Comparison of ENCODE assay signal across 8 cellular contexts in genomic region chr13:21297452-21297851, GRCh38.
DNase-seq lines count a peak whose midpoint lies in the region; ATAC-seq and TF ChIP-seq lines count a peak whose summit lies in the region.

No MANE protein-coding gene starts in this region.

- peak; percentile 25 to 50 for DNase-seq in NCI-H524 (lab: John Stamatoyannopoulos, UW)
- DNase-seq in NCI-H524 treated with DMSO at 0.1 percent for 48 hours (lab: John Stamatoyannopoulos, UW): no peak
- peak; percentile 19 for DNase-seq in NCI-H345 (lab: John Stamatoyannopoulos, UW)
- DNase-seq in neural crest cell (ENCODE audit: low read depth, low spot score): no peak
- no peak for DNase-seq in HPDE6-E6E7 (ENCODE audit: extremely low spot score)
- DNase-seq in HT-29 (ENCODE audit: low spot score): no peak

- no peak for TF ChIP-seq CTCF in neural crest cell (conservative IDR thresholded peaks at IDR 0.05)

- H3K27me3 Mint-ChIP-seq in neural crest cell (ENCODE audit: low read depth): no peaks in the 10 kb centered on the region

- peak overlapping the region; percentile 88 for H3K27ac ChIP-seq in cingulate gyrus (ENCODE audit: low read depth, low read length)

- peaks cover 19% of the 10 kb centered on the region for H3K4me1 Mint-ChIP-seq in neural crest cell

- H3K27ac Mint-ChIP-seq in neural crest cell (ENCODE audit: unreplicated experiment): peak overlapping the region; percentile 7

- peak overlapping the region; percentile 95 for H3K4me3 Mint-ChIP-seq in neural crest cell

- H3K36me3 Mint-ChIP-seq in neural crest cell (ENCODE audit: low read depth): no peaks in the 10 kb centered on the region

- no peak for ATAC-seq in GM21619 (IDR thresholded peaks at IDR 0.05; ENCODE audit: unreplicated experiment)

- no peaks in the 10 kb centered on the region for H3K9me3 Mint-ChIP-seq in neural crest cell

Comparison
In these comparisons a context has a peak if more than half of its experiments do, and no peak if none do; other contexts are left out.
1. DNase-seq: peak in NCI-H524 (2 of 2) and NCI-H345 (single experiment); none in NCI-H524 treated with DMSO at 0.1 percent for 48 hours (single experiment), neural crest cell (single experiment), HPDE6-E6E7 (single experiment) and HT-29 (single experiment).